ENCODE assay signal across 8 cellular contexts in genomic region chr5:1799110-1799601, GRCh38. TPM values are rescaled to one million over a fixed set of nuclear protein-coding genes. Genes with fewer than 3 reads are reported as not detected.
DNase-seq lines count a peak whose midpoint lies in the region; TF ChIP-seq lines count a peak whose summit lies in the region.

No MANE protein-coding gene starts in this region.

- H3K4me1 Mint-ChIP-seq in immature natural killer cell: peaks cover 50 to 56% of the 10 kb centered on the region in 2 donors

- peak overlapping the region; percentile 44 to 97 (median 74) for H3K27ac Mint-ChIP-seq in immature natural killer cell

- TF ChIP-seq CTCF in HEK293 (tag by site-specific recombination; IDR thresholded peaks at IDR 0.05) (no peak), astrocyte of the spinal cord (IDR thresholded peaks at IDR 0.05; ENCODE audit: low read depth, low read length) (no peak)

- peaks cover 4% of the 10 kb centered on the region for H3K4me1 ChIP-seq in HEK293 (ENCODE audit: control insufficient read depth, insufficient read depth, low read length)

- DNase-seq in NCI-H510A treated with DMSO at 0.1 percent for 48 hours (lab: John Stamatoyannopoulos, UW) (peak; percentile 9), NCI-H510A (lab: John Stamatoyannopoulos, UW) (no peak), NAMALWA (ENCODE audit: low spot score) (peak; percentile 52), astrocyte of the spinal cord (ENCODE audit: low read depth, low spot score) (peak; percentile 18), immature natural killer cell (no peak), HPDE6-E6E7 (ENCODE audit: extremely low spot score) (no peak)
- peak; percentile 42 to 54 for DNase-seq in stimulated activated CD4-positive, alpha-beta T cell treated with anti-CD3 and anti-CD28 coated beads, Interleukin-2, amount 100 ng/mL, for 24 hours

- no peaks in the 10 kb centered on the region for H3K9me3 ChIP-seq in HEK293 (ENCODE audit: control insufficient read depth, insufficient read depth, low read depth, low read length)

- H3K4me3 ChIP-seq in HEK293 (ENCODE audit: low read depth, low read length) (peak overlapping the region; percentile 97), astrocyte of the spinal cord (ENCODE audit: low read depth, low read length) (peak overlapping the region; percentile 81)

- POLR2A ChIA-PET in HEK293 (lab: Yijun Ruan, JAX): interaction anchor here (1.1 to 1.2 kb wide), 3 partner anchors 9 to 11 kb away, joined by 4 to 5 read pairs (median 5); no protein-coding TSS in a partner anchor

- in situ Hi-C loops in astrocyte of the spinal cord (cut with HindIII; ENCODE audit: low sequenced_read_pairs): no loop called here

- peak overlapping the region; percentile 74 to 100 (median 92) for H3K4me3 Mint-ChIP-seq in immature natural killer cell

- peaks cover 0 to 20% (median 3%) of the 10 kb centered on the region in 3 donors for H3K36me3 Mint-ChIP-seq in immature natural killer cell

- peaks cover 0 to 1% (median 0%) of the 10 kb centered on the region in 6 donors for H3K9me3 Mint-ChIP-seq in immature natural killer cell

- CTCF ChIA-PET in HEK293 (lab: Yijun Ruan, JAX): interaction anchor here (0.9 to 1.3 kb wide), 3 partner anchors 36 to 131 kb away, joined by 3 to 4 read pairs (median 4); no protein-coding TSS in a partner anchor

- peak overlapping the region; percentile 87 for H3K27ac ChIP-seq in HEK293 (ENCODE audit: extremely low read depth, low read depth, low read length)

- H3K36me3 ChIP-seq in HEK293 (ENCODE audit: control insufficient read depth in 2 of 2, insufficient read depth in 1 of 2, low read length in 2 of 2): peaks cover 21 to 49% of the 10 kb centered on the region in 2 experiments; a peak in 2 of 3 replicates

- peaks cover 3 to 15% (median 8%) of the 10 kb centered on the region in 3 donors for H3K27me3 Mint-ChIP-seq in immature natural killer cell (ENCODE audit: low read depth in 3 of 3)

TF ChIP-seq in HEK293, 187 proteins besides CTCF, POLR2A, EP300 and RAD21 (continues in another document):
- TF ChIP-seq ZNF76 (tag by site-specific recombination; IDR thresholded peaks at IDR 0.05; ENCODE audit: borderline replicate concordance, low read depth) (no peak), ZNF341 (tag by site-specific recombination; IDR thresholded peaks at IDR 0.05; ENCODE audit: low read depth) (peak; percentile 95), YY1 (tag by site-specific recombination; IDR thresholded peaks at IDR 0.05) (no peak), ZNF211 (tag by site-specific recombination; IDR thresholded peaks at IDR 0.05; ENCODE audit: low read depth) (no peak), ZNF114 (tag by site-specific recombination; IDR thresholded peaks at IDR 0.05) (no peak), ZNF394 (tag by site-specific recombination; IDR thresholded peaks at IDR 0.05; ENCODE audit: borderline replicate concordance) (no peak), ZNF501 (tag by site-specific recombination; IDR thresholded peaks at IDR 0.05) (no peak), ZNF335 (tag by site-specific recombination; conservative IDR thresholded peaks at IDR 0.05) (peak; percentile 24), ZNF830 (tag by site-specific recombination; IDR thresholded peaks at IDR 0.05; ENCODE audit: low read depth) (no peak), EGR2 (tag by site-specific recombination; IDR thresholded peaks at IDR 0.05; ENCODE audit: low read depth) (no peak), ZNF2 (tag by site-specific recombination; IDR thresholded peaks at IDR 0.05) (no peak), ZNF449 (tag by site-specific recombination; IDR thresholded peaks at IDR 0.05) (0 out of 2 replicates have a peak, but pooled peaks have one; percentile 20), GLIS1 (tag by site-specific recombination; IDR thresholded peaks at IDR 0.05) (no peak), ZNF146 (tag by site-specific recombination; IDR thresholded peaks at IDR 0.05) (no peak), ZNF629 (tag by site-specific recombination; IDR thresholded peaks at IDR 0.05) (no peak)
- TF ChIP-seq, protein P1, sequence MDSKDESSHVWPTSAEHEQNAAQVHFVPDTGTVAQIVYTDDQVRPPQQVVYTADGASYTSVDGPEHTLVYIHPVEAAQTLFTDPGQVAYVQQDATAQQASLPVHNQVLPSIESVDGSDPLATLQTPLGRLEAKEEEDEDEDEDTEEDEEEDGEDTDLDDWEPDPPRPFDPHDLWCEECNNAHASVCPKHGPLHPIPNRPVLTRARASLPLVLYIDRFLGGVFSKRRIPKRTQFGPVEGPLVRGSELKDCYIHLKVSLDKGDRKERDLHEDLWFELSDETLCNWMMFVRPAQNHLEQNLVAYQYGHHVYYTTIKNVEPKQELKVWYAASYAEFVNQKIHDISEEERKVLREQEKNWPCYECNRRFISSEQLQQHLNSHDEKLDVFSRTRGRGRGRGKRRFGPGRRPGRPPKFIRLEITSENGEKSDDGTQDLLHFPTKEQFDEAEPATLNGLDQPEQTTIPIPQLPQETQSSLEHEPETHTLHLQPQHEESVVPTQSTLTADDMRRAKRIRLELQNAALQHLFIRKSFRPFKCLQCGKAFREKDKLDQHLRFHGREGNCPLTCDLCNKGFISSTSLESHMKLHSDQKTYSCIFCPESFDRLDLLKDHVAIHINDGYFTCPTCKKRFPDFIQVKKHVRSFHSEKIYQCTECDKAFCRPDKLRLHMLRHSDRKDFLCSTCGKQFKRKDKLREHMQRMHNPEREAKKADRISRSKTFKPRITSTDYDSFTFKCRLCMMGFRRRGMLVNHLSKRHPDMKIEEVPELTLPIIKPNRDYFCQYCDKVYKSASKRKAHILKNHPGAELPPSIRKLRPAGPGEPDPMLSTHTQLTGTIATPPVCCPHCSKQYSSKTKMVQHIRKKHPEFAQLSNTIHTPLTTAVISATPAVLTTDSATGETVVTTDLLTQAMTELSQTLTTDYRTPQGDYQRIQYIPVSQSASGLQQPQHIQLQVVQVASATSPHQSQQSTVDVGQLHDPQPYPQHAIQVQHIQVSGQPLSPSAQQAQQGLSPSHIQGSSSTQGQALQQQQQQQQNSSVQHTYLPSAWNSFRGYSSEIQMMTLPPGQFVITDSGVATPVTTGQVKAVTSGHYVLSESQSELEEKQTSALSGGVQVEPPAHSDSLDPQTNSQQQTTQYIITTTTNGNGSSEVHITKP (tag by site-specific recombination; IDR thresholded peaks at IDR 0.05): peak; percentile 25; the same call in 1 of the 2 replicates
- TF ChIP-seq, protein P2, sequence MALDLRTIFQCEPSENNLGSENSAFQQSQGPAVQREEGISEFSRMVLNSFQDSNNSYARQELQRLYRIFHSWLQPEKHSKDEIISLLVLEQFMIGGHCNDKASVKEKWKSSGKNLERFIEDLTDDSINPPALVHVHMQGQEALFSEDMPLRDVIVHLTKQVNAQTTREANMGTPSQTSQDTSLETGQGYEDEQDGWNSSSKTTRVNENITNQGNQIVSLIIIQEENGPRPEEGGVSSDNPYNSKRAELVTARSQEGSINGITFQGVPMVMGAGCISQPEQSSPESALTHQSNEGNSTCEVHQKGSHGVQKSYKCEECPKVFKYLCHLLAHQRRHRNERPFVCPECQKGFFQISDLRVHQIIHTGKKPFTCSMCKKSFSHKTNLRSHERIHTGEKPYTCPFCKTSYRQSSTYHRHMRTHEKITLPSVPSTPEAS (tag by site-specific recombination; IDR thresholded peaks at IDR 0.05): no peak
- TF ChIP-seq, protein P3, sequence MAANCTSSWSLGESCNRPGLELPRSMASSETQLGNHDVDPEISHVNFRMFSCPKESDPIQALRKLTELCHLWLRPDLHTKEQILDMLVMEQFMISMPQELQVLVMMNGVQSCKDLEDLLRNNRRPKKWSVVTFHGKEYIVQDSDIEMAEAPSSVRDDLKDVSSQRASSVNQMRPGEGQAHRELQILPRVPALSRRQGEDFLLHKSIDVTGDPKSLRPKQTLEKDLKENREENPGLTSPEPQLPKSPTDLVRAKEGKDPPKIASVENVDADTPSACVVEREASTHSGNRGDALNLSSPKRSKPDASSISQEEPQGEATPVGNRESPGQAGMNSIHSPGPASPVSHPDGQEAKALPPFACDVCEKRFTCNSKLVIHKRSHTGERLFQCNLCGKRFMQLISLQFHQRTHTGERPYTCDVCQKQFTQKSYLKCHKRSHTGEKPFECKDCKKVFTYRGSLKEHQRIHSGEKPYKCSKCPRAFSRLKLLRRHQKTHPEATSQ (tag by site-specific recombination; IDR thresholded peaks at IDR 0.05): peak; percentile 27; the same call in 1 of the 2 replicates

RNA-seq across cellular contexts. Expression of gene MRPL36, which starts 0.5 kb away (rescaled TPM):
- 100 to 1,000 TPM in 1 of 3 donors, 10 to 100 TPM in 2; 86.5 to 142 (median 87.6) TPM for polyA plus RNA-seq in immature natural killer cell

RNA-seq across cellular contexts. Expression of gene NDUFS6, which starts 2.1 kb away (rescaled TPM):
- polyA plus RNA-seq in immature natural killer cell: 10 to 100 TPM; 75.8 to 96.0 (median 89.8) TPM

Comparison
In these comparisons a context has a peak if more than half of its experiments do, and no peak if none do; other contexts are left out.
1. DNase-seq: peak in NCI-H510A treated with DMSO at 0.1 percent for 48 hours (single experiment), NAMALWA (single experiment), astrocyte of the spinal cord (single experiment) and stimulated activated CD4-positive, alpha-beta T cell treated with anti-CD3 and anti-CD28 coated beads, Interleukin-2, amount 100 ng/mL, for 24 hours (2 of 2); none in NCI-H510A (single experiment), immature natural killer cell (0 of 3) and HPDE6-E6E7 (single experiment).